Comparison of ENCODE assay signal across 20 cellular contexts in genomic region chr14:29734732-29735131, GRCh38.
A peak's percentile ranks its signal among the peaks of the same experiment; 100 is the strongest.
DNase-seq lines count a peak whose midpoint lies in the region; ATAC-seq and TF ChIP-seq lines count a peak whose summit lies in the region.
"Had no signal": no experiment of that assay in that cellular context is flagged by ENCODE, and none has a peak within 500 bp of the region (broad histone marks: within the 10 kb centered on the region; RNA-seq: fewer than 3 reads in every experiment).

No MANE protein-coding gene starts in this region.

- no peak overlapping the region for H3K14ac ChIP-seq in H9 (ENCODE audit: insufficient read depth, low read length)

- H3K4me3 Mint-ChIP-seq in neural progenitor cell (no peak overlapping the region), H9 (no peak overlapping the region)
- H3K4me3 Mint-ChIP-seq in stimulated activated naive B cell treated with anti-CD40 and anti-IgM and Interleukin-4, amounts not matched to agents 10 μg/mL and 1 μg/mL and 100 μg/mL, for 72 hours: no peak overlapping the region

- H3K79me2 ChIP-seq in neural progenitor cell (ENCODE audit: low read depth) (no peaks in the 10 kb centered on the region), H9 (ENCODE audit: insufficient read depth, low read length) (no peaks in the 10 kb centered on the region)

- no peak overlapping the region for H3K18ac ChIP-seq in H9 (ENCODE audit: insufficient read length, low read depth, low read length)

- peaks cover 7% of the 10 kb centered on the region for H3K4me1 Mint-ChIP-seq in neural progenitor cell
- H3K4me1 Mint-ChIP-seq in stimulated activated naive B cell treated with anti-CD40 and anti-IgM and Interleukin-4, amounts not matched to agents 10 μg/mL and 1 μg/mL and 100 μg/mL, for 72 hours: no peaks in the 10 kb centered on the region
- H3K4me1 Mint-ChIP-seq in H9: peaks cover 33 to 34% of the 10 kb centered on the region in 2 experiments

- H3K36me3 Mint-ChIP-seq in neural progenitor cell (no peaks in the 10 kb centered on the region), H9 (ENCODE audit: insufficient read depth in 1 of 3, low read depth in 3 of 3) (peaks cover 0 to 4% (median 2%) of the 10 kb centered on the region in 3 experiments; a peak in 1 of 7 replicates)
- H3K36me3 Mint-ChIP-seq in stimulated activated naive B cell treated with anti-CD40 and anti-IgM and Interleukin-4, amounts not matched to agents 10 μg/mL and 1 μg/mL and 100 μg/mL, for 72 hours: no peaks in the 10 kb centered on the region

- no peaks in the 10 kb centered on the region for H3K36me3 ChIP-seq in neural progenitor cell
- H3K36me3 ChIP-seq: SJSA1 had no signal

- H3T11ph ChIP-seq in H9 (ENCODE audit: low read length): no peak overlapping the region

- no peak for ATAC-seq in stimulated activated naive B cell treated with anti-CD40 and anti-IgM and Interleukin-4, amounts not matched to agents 10 μg/mL and 1 μg/mL and 100 μg/mL, for 72 hours (replicated peaks)
- ATAC-seq: K562 had no signal

- TF ChIP-seq CTCF in neural progenitor cell (IDR thresholded peaks at IDR 0.05) (no peak), H9 (conservative IDR thresholded peaks at IDR 0.05) (no peak)

- DNase-seq in DMS153 (lab: John Stamatoyannopoulos, UW): peak; percentile 53
- DNase-seq in DMS153 treated with DMSO at 0.1 percent for 48 hours (lab: John Stamatoyannopoulos, UW; ENCODE audit: unreplicated experiment): no peak
- DNase-seq in NCI-H2029 (lab: John Stamatoyannopoulos, UW): peak; percentile 82
- DNase-seq in NCI-H748 (lab: John Stamatoyannopoulos, UW; ENCODE audit: unreplicated experiment): peak; percentile 81
- DNase-seq in neural progenitor cell (ENCODE audit: low spot score): peak; percentile 13
- no peak for DNase-seq in stimulated activated naive B cell treated with anti-CD40 and anti-IgM and Interleukin-4, amounts not matched to agents 10 μg/mL and 1 μg/mL and 100 μg/mL, for 72 hours
- DNase-seq in H9: no peak
- no peak for DNase-seq in AG08396 (ENCODE audit: low spot score)
- DNase-seq: 8988T; C1 segment of cervical spinal cord; Caco-2; DMS79 treated with DMSO at 0.1 percent for 48 hours; GM23248; NCI-H187; NCI-H524; NK-92 treated with Interleukin-12 subunit alpha and Interleukin-12 subunit beta, amount 100 ng/mL, for 24 hours had no signal

- H4K8ac ChIP-seq in H9 (replicated peaks; ENCODE audit: insufficient read length, low read depth, low read length): no peak overlapping the region

- H3K56ac ChIP-seq in H9 (ENCODE audit: insufficient read length, low read depth, low read length): no peak overlapping the region

- H2BK15ac ChIP-seq in H9 (ENCODE audit: low read depth, low read length): no peak overlapping the region

- H3K27ac Mint-ChIP-seq in neural progenitor cell: no peak overlapping the region
- no peak overlapping the region for H3K27ac Mint-ChIP-seq in stimulated activated naive B cell treated with anti-CD40 and anti-IgM and Interleukin-4, amounts not matched to agents 10 μg/mL and 1 μg/mL and 100 μg/mL, for 72 hours
- peak overlapping the region in 1 of 3 experiments; percentile 62; a peak in 3 of 7 replicates for H3K27ac Mint-ChIP-seq in H9

- H3K9ac ChIP-seq in neural progenitor cell (no peak overlapping the region), H9 (ENCODE audit: extremely low read depth, insufficient read length, low read length) (no peak overlapping the region)
- H3K9ac ChIP-seq: GM23248 had no signal

- H3K27me3 ChIP-seq in neural progenitor cell (no peaks in the 10 kb centered on the region), H9 (ENCODE audit: insufficient read depth, low read length) (no peaks in the 10 kb centered on the region)
- H3K27me3 ChIP-seq: SJSA1 had no signal

- H3K27me3 Mint-ChIP-seq in neural progenitor cell (ENCODE audit: insufficient read depth, low read depth): no peaks in the 10 kb centered on the region
- no peaks in the 10 kb centered on the region for H3K27me3 Mint-ChIP-seq in stimulated activated naive B cell treated with anti-CD40 and anti-IgM and Interleukin-4, amounts not matched to agents 10 μg/mL and 1 μg/mL and 100 μg/mL, for 72 hours
- no peaks in the 10 kb centered on the region for H3K27me3 Mint-ChIP-seq in H9 (ENCODE audit: low read depth)

- no peak overlapping the region for H4K5ac ChIP-seq in H9 (ENCODE audit: insufficient read length, low read depth, low read length)

- H3K4me3 ChIP-seq in neural progenitor cell: no peak overlapping the region
- H3K4me3 ChIP-seq: GM23248, K562, SJSA1 had no signal

- H4K91ac ChIP-seq in H9 (ENCODE audit: insufficient read length, low read depth, low read length): no peak overlapping the region

- peak overlapping the region; percentile 51 for H3K27ac ChIP-seq in neural progenitor cell
- no peak overlapping the region for H3K27ac ChIP-seq in H9 (ENCODE audit: insufficient read length, low read depth, low read length)
- H3K27ac ChIP-seq: GM23248, HL-60, RWPE1, SJSA1 had no signal

- H4K20me1 ChIP-seq in neural progenitor cell (ENCODE audit: low read depth) (no peaks in the 10 kb centered on the region), H9 (ENCODE audit: control insufficient read depth, insufficient read depth, insufficient read length) (no peaks in the 10 kb centered on the region)

- no peak overlapping the region for H3K4ac ChIP-seq in H9 (ENCODE audit: low read depth, low read length)

- H2AFZ ChIP-seq in neural progenitor cell (replicated peaks) (no peak overlapping the region), H9 (ENCODE audit: low read length) (no peak overlapping the region)
- H2AFZ ChIP-seq: GM23248 had no signal

- H3K23me2 ChIP-seq in H9 (ENCODE audit: insufficient read length, low read depth, low read length, poor library complexity, severe bottlenecking): no peaks in the 10 kb centered on the region

- H3K4me2 ChIP-seq in neural progenitor cell (peak overlapping the region; percentile 47), H9 (ENCODE audit: insufficient read depth, insufficient read length, low read length) (no peak overlapping the region)

- H2BK120ac ChIP-seq in H9 (ENCODE audit: low read depth, low read length, poor library complexity, severe bottlenecking): no peak overlapping the region

- peaks cover 2% of the 10 kb centered on the region for H3K9me3 Mint-ChIP-seq in neural progenitor cell
- H3K9me3 Mint-ChIP-seq in stimulated activated naive B cell treated with anti-CD40 and anti-IgM and Interleukin-4, amounts not matched to agents 10 μg/mL and 1 μg/mL and 100 μg/mL, for 72 hours: peaks cover 0 to 7% of the 10 kb centered on the region in 2 donors
- 0 out of 5 replicates have a peak, but pooled peaks cover 0 to 1% of the 10 kb centered on the region in 2 experiments for H3K9me3 Mint-ChIP-seq in H9

- no peak overlapping the region for H2BK20ac ChIP-seq in H9 (ENCODE audit: low read depth, low read length, poor library complexity, severe bottlenecking)

- H2BK12ac ChIP-seq in H9 (ENCODE audit: insufficient read length, low read depth, low read length): no peak overlapping the region

- H3K4me1 ChIP-seq in neural progenitor cell (peaks cover 26% of the 10 kb centered on the region), H9 (ENCODE audit: insufficient read depth, low read length) (no peaks in the 10 kb centered on the region; the same call in 1 of the 2 replicates)
- H3K4me1 ChIP-seq: Caco-2, SJSA1 had no signal

- no peaks in the 10 kb centered on the region for H3K79me1 ChIP-seq in H9 (ENCODE audit: insufficient read depth, low read depth, low read length, poor library complexity, severe bottlenecking)

- no peak overlapping the region for H3K23ac ChIP-seq in H9 (ENCODE audit: insufficient read length, low read depth, low read length)

- peaks cover 7% of the 10 kb centered on the region for H3F3A ChIP-seq in neural progenitor cell (ENCODE audit: low read depth)

- H2AK5ac ChIP-seq in H9 (ENCODE audit: insufficient read length, low read length): no peak overlapping the region

- H3K9me3 ChIP-seq in neural progenitor cell (ENCODE audit: low read depth) (no peaks in the 10 kb centered on the region), H9 (ENCODE audit: control insufficient read depth, low read depth, low read length) (no peaks in the 10 kb centered on the region)
- H3K9me3 ChIP-seq: Caco-2, SJSA1 had no signal

- no CpG with 5 or more reads among the region's 1 CpG for WGBS in H9 (ENCODE audit: extremely low coverage, insufficient read length, low lambda C conversion rate)

- no peak overlapping the region for H2BK5ac ChIP-seq in H9 (ENCODE audit: insufficient read length, low read length)

Comparison
In these comparisons a context has a peak if more than half of its experiments do, and no peak if none do; other contexts are left out.
1. DNase-seq: peak in DMS153 (single experiment), NCI-H2029 (single experiment), NCI-H748 (single experiment) and neural progenitor cell (single experiment); none in DMS153 treated with DMSO at 0.1 percent for 48 hours (single experiment), stimulated activated naive B cell treated with anti-CD40 and anti-IgM and Interleukin-4, amounts not matched to agents 10 μg/mL and 1 μg/mL and 100 μg/mL, for 72 hours (single experiment), H9 (single experiment) and AG08396 (single experiment).